Comparison of ENCODE assay signal across 19 cellular contexts in the genomic region with DNA sequence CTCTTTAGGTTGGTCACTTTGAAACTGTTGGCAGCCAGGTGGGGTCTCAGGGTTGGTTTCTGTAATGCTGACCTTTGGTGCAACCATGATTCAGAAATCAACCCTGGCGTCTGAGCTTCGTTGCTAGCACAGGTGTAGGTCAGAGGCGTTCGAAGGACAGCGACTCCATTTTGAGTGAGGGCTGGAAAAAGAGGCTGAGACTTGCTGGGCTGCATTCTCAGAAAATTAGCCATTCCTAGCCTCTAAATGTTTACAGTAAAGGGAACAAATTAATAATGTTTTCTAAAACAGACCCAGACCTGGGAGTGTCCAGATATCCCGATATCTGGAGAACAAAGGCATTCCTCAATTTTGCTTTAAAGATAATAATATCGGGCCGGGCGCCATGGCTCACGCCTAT. TPM values are rescaled to one million over a fixed set of nuclear protein-coding genes. Genes with fewer than 3 reads are reported as not detected.
DNase-seq lines count a peak whose midpoint lies in the region; ATAC-seq and TF ChIP-seq lines count a peak whose summit lies in the region.
"Had no signal": no experiment of that assay in that cellular context is flagged by ENCODE, and none has a peak within 500 bp of the region (broad histone marks: within the 10 kb centered on the region; RNA-seq: fewer than 3 reads in every experiment).

No MANE protein-coding gene starts in this region.

- DNase-seq in Panc1 (ENCODE audit: low read depth, low spot score): no peak
- no peak for DNase-seq in neuronal stem cell (ENCODE audit: low spot score)
- DNase-seq in prostate gland (ENCODE audit: low spot score): no peak
- no peak for DNase-seq in type B pancreatic cell (ENCODE audit: extremely low spot score, unreplicated experiment)
- DNase-seq in stimulated activated CD4-positive, alpha-beta T cell treated with anti-CD3 and anti-CD28 coated beads, Interleukin-12 subunit alpha, Interleukin-12 subunit beta, amount 100 ng/mL, for 4 hours: no peak
- no peak for DNase-seq in amniotic stem cell (lab: John Stamatoyannopoulos, UW)
- no peak for DNase-seq in cortex of kidney (lab: John Stamatoyannopoulos, UW)
- DNase-seq: 8988T; ACHN; BE2C; C1 segment of cervical spinal cord; Caco-2; Calu3; CD4-positive, alpha-beta T cell; CD8-positive, alpha-beta T cell; DMS79 treated with DMSO at 0.1 percent for 48 hours; GF-D8 had no signal

- POLR2A ChIA-PET in Panc1 (lab: Charles Lee): no interaction called here

- no peak overlapping the region for H2AK5ac ChIP-seq in neuronal stem cell (ENCODE audit: low read depth, low read length)

- H3K27me3 ChIP-seq in Panc1 (ENCODE audit: control insufficient read depth, insufficient read depth, low read length): no peaks in the 10 kb centered on the region
- H3K27me3 ChIP-seq in neuronal stem cell (ENCODE audit: control insufficient read depth in 3 of 3, insufficient read depth in 3 of 3, low read depth in 1 of 3, low read length in 3 of 3): no peaks in the 10 kb centered on the region
- no peaks in the 10 kb centered on the region for H3K27me3 ChIP-seq in prostate gland (replicated peaks; ENCODE audit: insufficient read depth)
- H3K27me3 ChIP-seq: BE2C had no signal

- H4K91ac ChIP-seq in neuronal stem cell (ENCODE audit: low read depth, low read length, poor library complexity): no peak overlapping the region

- H3K4me1 Mint-ChIP-seq in type B pancreatic cell (ENCODE audit: unreplicated experiment): peaks cover 11% of the 10 kb centered on the region

- H2BK12ac ChIP-seq in neuronal stem cell (ENCODE audit: low read length): no peak overlapping the region

- H3K14ac ChIP-seq in neuronal stem cell (ENCODE audit: low read length): peak overlapping the region; percentile 47

- in situ Hi-C loops in Panc1 (cut with HindIII; ENCODE audit: low pct_unique_long_range_greater_than_20kb, low sequenced_read_pairs): no loop called here

- H3K23ac ChIP-seq in neuronal stem cell (ENCODE audit: low read depth, low read length, poor library complexity): no peak overlapping the region

- H3K9me3 Mint-ChIP-seq in type B pancreatic cell: no peaks in the 10 kb centered on the region
- H3K9me3 Mint-ChIP-seq: CD4-positive, alpha-beta T cell; CD8-positive, alpha-beta T cell had no signal

- H2BK5ac ChIP-seq in neuronal stem cell (ENCODE audit: low read length): no peak overlapping the region

- no peak overlapping the region for H2AFZ ChIP-seq in neuronal stem cell (ENCODE audit: low read length)

- H3K79me1 ChIP-seq in neuronal stem cell (ENCODE audit: low read depth, low read length): peaks cover 4% of the 10 kb centered on the region

- H3K9me3 ChIP-seq in Panc1 (ENCODE audit: control insufficient read depth, insufficient read depth, low read depth, low read length) (no peaks in the 10 kb centered on the region), neuronal stem cell (replicated peaks in 1 of 2; ENCODE audit: control insufficient read depth in 2 of 2, insufficient read depth in 1 of 2, low read depth in 1 of 2, low read length in 2 of 2) (peaks cover 2 to 4% of the 10 kb centered on the region in 2 donors), prostate gland (no peaks in the 10 kb centered on the region)
- H3K9me3 ChIP-seq: BE2C, Caco-2 had no signal

- H3K4me3 ChIP-seq in Panc1 (ENCODE audit: low read depth in 2 of 2, low read length in 2 of 2): no peak overlapping the region
- H3K4me3 ChIP-seq in neuronal stem cell (ENCODE audit: low read length in 2 of 2): no peak overlapping the region
- H3K4me3 ChIP-seq in prostate gland: no peak overlapping the region
- H3K4me3 ChIP-seq: BLaER1 had no signal

- H3K18ac ChIP-seq in neuronal stem cell (ENCODE audit: low read length): no peak overlapping the region

- H3K36me3 Mint-ChIP-seq in type B pancreatic cell: peaks cover 12% of the 10 kb centered on the region
- H3K36me3 Mint-ChIP-seq: CD8-positive, alpha-beta T cell had no signal

- H3K4me2 ChIP-seq in neuronal stem cell (ENCODE audit: insufficient read depth, low read length, poor library complexity, severe bottlenecking): no peak overlapping the region
- H3K4me2 ChIP-seq: BLaER1 had no signal

- H3K27ac ChIP-seq in Panc1 (ENCODE audit: low read length) (peak overlapping the region; percentile 12), neuronal stem cell (replicated peaks; ENCODE audit: low read length) (no peak overlapping the region), prostate gland (peak overlapping the region; percentile 44 to 87)
- H3K27ac ChIP-seq: BLaER1 had no signal

- H3K9ac ChIP-seq in neuronal stem cell (ENCODE audit: low read depth, low read length, poor library complexity): no peak overlapping the region
- H3K9ac ChIP-seq: BLaER1 had no signal

- ATAC-seq in Panc1: no peak
- ATAC-seq in HG03175 (IDR thresholded peaks at IDR 0.05; ENCODE audit: unreplicated experiment): no peak
- ATAC-seq: CD8-positive, alpha-beta T cell had no signal

- H3K36me3 ChIP-seq in Panc1 (ENCODE audit: control insufficient read depth, insufficient read depth, low read length): peaks cover 6% of the 10 kb centered on the region; the same call in 1 of the 2 replicates
- H3K36me3 ChIP-seq in neuronal stem cell (replicated peaks in 1 of 2; ENCODE audit: control insufficient read depth in 2 of 2, insufficient read depth in 2 of 2, low read length in 2 of 2): peaks cover 0 to 2% of the 10 kb centered on the region in 2 donors
- no peaks in the 10 kb centered on the region for H3K36me3 ChIP-seq in prostate gland
- H3K36me3 ChIP-seq: BE2C, BLaER1 had no signal

- H4K8ac ChIP-seq in neuronal stem cell (ENCODE audit: low read depth, low read length): no peak overlapping the region

- CTCF ChIA-PET in Panc1 (lab: Charles Lee): no interaction called here

- H3K4me3 Mint-ChIP-seq in type B pancreatic cell: no peak overlapping the region
- H3K4me3 Mint-ChIP-seq: CD4-positive, alpha-beta T cell; CD8-positive, alpha-beta T cell had no signal

- no TSS peak for BruUV-seq in Panc1 (replicated peaks; lab: Mats Ljungman, UMichigan)

- no peak overlapping the region for H2BK120ac ChIP-seq in neuronal stem cell (ENCODE audit: low read depth, low read length)

- no CpG with 5 or more reads among the region's 10 CpGs for WGBS in neuronal stem cell (ENCODE audit: extremely low coverage in 2 of 2, insufficient read length in 2 of 2, insufficient replicate concordance in 1 of 2), 2 donors
- WGBS in prostate gland: 95% methylated on average over 10 of the region's 10 CpGs

- peaks cover 30% of the 10 kb centered on the region for H3K4me1 ChIP-seq in Panc1 (ENCODE audit: control insufficient read depth, insufficient read depth, low read length)
- H3K4me1 ChIP-seq in neuronal stem cell (ENCODE audit: control insufficient read depth in 2 of 2, insufficient read depth in 1 of 2, low read depth in 1 of 2, low read length in 2 of 2): no peaks in the 10 kb centered on the region
- H3K4me1 ChIP-seq in prostate gland (replicated peaks): peaks cover 4% of the 10 kb centered on the region
- H3K4me1 ChIP-seq: BE2C had no signal

- no peaks in the 10 kb centered on the region for H3K27me3 Mint-ChIP-seq in type B pancreatic cell
- H3K27me3 Mint-ChIP-seq: CD4-positive, alpha-beta T cell had no signal

- no peak overlapping the region for H3K4ac ChIP-seq in neuronal stem cell (ENCODE audit: low read length)

- TF ChIP-seq CTCF in Panc1 (IDR thresholded peaks at IDR 0.05) (no peak), prostate gland (IDR thresholded peaks at IDR 0.05) (no peak), type B pancreatic cell (conservative IDR thresholded peaks at IDR 0.05) (no peak)

- TF ChIP-seq POLR2A in prostate gland (IDR thresholded peaks at IDR 0.05): no peak

- peak overlapping the region; percentile 82 for H3K27ac Mint-ChIP-seq in type B pancreatic cell
- H3K27ac Mint-ChIP-seq: CD4-positive, alpha-beta T cell; CD8-positive, alpha-beta T cell had no signal

- intact Hi-C loops in Panc1 (cut with micrococcal nuclease; ENCODE audit: unreplicated experiment) (no loop called here), prostate gland (cut with DNase I) (no loop called here)

- H2BK15ac ChIP-seq in neuronal stem cell (ENCODE audit: low read length): no peak overlapping the region

RNA-seq across cellular contexts. Expression of gene RHPN2, which starts 29.2 kb away (rescaled TPM):
- 227 TPM for total RNA-seq in Panc1 (2021; ENCODE audit: unreplicated experiment)
- 173 TPM for polyA plus RNA-seq in Panc1 (2012; ENCODE audit: insufficient read length)
- 6.7 TPM for polyA plus RNA-seq in neuronal stem cell (2013, experiment 1 of 2)
- polyA plus RNA-seq in neuronal stem cell (2013, experiment 2 of 2): 6.2 TPM
- total RNA-seq in prostate gland: 10 to 100 TPM; 46.2 to 95.0 TPM
- 31.6 and 81.6 TPM in 2 replicates for total RNA-seq in type B pancreatic cell (ENCODE audit: low replicate concordance)

RNA-seq across cellular contexts. Expression of gene GPATCH1, which starts 45.5 kb away (rescaled TPM):
- 34.7 TPM for total RNA-seq in Panc1 (2021; ENCODE audit: unreplicated experiment)
- polyA plus RNA-seq in Panc1 (2012; ENCODE audit: insufficient read length): 30.0 TPM
- polyA plus RNA-seq in neuronal stem cell (2013, experiment 1 of 2): 6.6 TPM
- 6.9 TPM for polyA plus RNA-seq in neuronal stem cell (2013, experiment 2 of 2)
- total RNA-seq in prostate gland: 10 to 100 TPM in 1 of 2 donors, 1 to 10 TPM in 1; 7.9 to 12.2 TPM
- 12.2 and 12.6 TPM in 2 replicates for total RNA-seq in type B pancreatic cell (ENCODE audit: low replicate concordance)
